In the genomic region with DNA sequence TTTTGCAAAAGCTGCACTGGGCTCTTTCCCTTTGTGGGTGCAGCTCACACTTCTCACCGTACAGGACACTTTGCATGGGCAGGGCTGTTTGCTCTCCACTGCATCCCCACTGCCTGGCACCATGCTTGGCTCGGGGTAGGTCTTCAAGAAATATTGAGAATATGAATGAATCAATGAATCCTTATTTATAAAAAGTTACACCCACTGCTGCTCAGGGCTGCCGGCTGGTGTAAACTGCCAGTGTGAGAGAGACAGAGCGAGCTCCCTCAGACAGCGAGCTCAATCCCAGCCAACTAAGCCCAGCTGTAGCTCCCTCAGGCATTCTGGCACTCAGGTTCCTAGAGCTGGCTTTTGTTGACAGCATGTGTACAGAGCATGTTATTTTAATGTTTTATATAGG, we compare ENCODE assay signal across 2 cellular contexts.
TF ChIP-seq lines count a peak whose summit lies in the region.

No MANE protein-coding gene starts in this region.

TF ChIP-seq in SK-N-SH, 30 proteins besides CTCF, POLR2A, EP300 and RAD21 (continued from another document):
- no peak for TF ChIP-seq ZBTB33 (IDR thresholded peaks at IDR 0.05; ENCODE audit: borderline replicate concordance, low read depth)
- TF ChIP-seq, protein P1, sequence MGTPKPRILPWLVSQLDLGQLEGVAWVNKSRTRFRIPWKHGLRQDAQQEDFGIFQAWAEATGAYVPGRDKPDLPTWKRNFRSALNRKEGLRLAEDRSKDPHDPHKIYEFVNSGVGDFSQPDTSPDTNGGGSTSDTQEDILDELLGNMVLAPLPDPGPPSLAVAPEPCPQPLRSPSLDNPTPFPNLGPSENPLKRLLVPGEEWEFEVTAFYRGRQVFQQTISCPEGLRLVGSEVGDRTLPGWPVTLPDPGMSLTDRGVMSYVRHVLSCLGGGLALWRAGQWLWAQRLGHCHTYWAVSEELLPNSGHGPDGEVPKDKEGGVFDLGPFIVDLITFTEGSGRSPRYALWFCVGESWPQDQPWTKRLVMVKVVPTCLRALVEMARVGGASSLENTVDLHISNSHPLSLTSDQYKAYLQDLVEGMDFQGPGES (IDR thresholded peaks at IDR 0.05; ENCODE audit: low read depth, low read length): no peak
- no peak for TF ChIP-seq GATA2 (CRISPR knock-in tag; IDR thresholded peaks at IDR 0.05)
- TF ChIP-seq POLR2AphosphoS5 (IDR thresholded peaks at IDR 0.05; ENCODE audit: low read depth, low read length): no peak
- TF ChIP-seq, protein P2, sequence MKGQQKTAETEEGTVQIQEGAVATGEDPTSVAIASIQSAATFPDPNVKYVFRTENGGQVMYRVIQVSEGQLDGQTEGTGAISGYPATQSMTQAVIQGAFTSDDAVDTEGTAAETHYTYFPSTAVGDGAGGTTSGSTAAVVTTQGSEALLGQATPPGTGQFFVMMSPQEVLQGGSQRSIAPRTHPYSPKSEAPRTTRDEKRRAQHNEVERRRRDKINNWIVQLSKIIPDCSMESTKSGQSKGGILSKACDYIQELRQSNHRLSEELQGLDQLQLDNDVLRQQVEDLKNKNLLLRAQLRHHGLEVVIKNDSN (IDR thresholded peaks at IDR 0.05; ENCODE audit: borderline replicate concordance, low read depth): no peak
- no peak for TF ChIP-seq FOSL2 (IDR thresholded peaks at IDR 0.05; ENCODE audit: borderline replicate concordance, low read depth)
- TF ChIP-seq SMC3 (IDR thresholded peaks at IDR 0.05; ENCODE audit: low read depth, low read length): no peak
- TF ChIP-seq, protein P3, sequence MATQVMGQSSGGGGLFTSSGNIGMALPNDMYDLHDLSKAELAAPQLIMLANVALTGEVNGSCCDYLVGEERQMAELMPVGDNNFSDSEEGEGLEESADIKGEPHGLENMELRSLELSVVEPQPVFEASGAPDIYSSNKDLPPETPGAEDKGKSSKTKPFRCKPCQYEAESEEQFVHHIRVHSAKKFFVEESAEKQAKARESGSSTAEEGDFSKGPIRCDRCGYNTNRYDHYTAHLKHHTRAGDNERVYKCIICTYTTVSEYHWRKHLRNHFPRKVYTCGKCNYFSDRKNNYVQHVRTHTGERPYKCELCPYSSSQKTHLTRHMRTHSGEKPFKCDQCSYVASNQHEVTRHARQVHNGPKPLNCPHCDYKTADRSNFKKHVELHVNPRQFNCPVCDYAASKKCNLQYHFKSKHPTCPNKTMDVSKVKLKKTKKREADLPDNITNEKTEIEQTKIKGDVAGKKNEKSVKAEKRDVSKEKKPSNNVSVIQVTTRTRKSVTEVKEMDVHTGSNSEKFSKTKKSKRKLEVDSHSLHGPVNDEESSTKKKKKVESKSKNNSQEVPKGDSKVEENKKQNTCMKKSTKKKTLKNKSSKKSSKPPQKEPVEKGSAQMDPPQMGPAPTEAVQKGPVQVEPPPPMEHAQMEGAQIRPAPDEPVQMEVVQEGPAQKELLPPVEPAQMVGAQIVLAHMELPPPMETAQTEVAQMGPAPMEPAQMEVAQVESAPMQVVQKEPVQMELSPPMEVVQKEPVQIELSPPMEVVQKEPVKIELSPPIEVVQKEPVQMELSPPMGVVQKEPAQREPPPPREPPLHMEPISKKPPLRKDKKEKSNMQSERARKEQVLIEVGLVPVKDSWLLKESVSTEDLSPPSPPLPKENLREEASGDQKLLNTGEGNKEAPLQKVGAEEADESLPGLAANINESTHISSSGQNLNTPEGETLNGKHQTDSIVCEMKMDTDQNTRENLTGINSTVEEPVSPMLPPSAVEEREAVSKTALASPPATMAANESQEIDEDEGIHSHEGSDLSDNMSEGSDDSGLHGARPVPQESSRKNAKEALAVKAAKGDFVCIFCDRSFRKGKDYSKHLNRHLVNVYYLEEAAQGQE (IDR thresholded peaks at IDR 0.05; ENCODE audit: low read depth, low read length): no peak
- TF ChIP-seq RCOR1 (IDR thresholded peaks at IDR 0.05; ENCODE audit: low read length): no peak
- TF ChIP-seq TEAD4 (IDR thresholded peaks at IDR 0.05; ENCODE audit: borderline replicate concordance, insufficient read depth): no peak
- TF ChIP-seq, protein P4, sequence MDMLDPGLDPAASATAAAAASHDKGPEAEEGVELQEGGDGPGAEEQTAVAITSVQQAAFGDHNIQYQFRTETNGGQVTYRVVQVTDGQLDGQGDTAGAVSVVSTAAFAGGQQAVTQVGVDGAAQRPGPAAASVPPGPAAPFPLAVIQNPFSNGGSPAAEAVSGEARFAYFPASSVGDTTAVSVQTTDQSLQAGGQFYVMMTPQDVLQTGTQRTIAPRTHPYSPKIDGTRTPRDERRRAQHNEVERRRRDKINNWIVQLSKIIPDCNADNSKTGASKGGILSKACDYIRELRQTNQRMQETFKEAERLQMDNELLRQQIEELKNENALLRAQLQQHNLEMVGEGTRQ (IDR thresholded peaks at IDR 0.05; ENCODE audit: borderline replicate concordance, low read depth, low read length): no peak
- no peak for TF ChIP-seq SIN3A (IDR thresholded peaks at IDR 0.05; ENCODE audit: borderline replicate concordance, low read depth, low read length)
- TF ChIP-seq TAF1 (IDR thresholded peaks at IDR 0.05; ENCODE audit: borderline replicate concordance, low read depth, low read length): no peak

TF ChIP-seq in SK-N-SH treated with all-trans-retinoic acid at 6 μM for 48 hours, 23 proteins besides CTCF, POLR2A, EP300 and RAD21 (continued from another document):
- TF ChIP-seq, protein P5, sequence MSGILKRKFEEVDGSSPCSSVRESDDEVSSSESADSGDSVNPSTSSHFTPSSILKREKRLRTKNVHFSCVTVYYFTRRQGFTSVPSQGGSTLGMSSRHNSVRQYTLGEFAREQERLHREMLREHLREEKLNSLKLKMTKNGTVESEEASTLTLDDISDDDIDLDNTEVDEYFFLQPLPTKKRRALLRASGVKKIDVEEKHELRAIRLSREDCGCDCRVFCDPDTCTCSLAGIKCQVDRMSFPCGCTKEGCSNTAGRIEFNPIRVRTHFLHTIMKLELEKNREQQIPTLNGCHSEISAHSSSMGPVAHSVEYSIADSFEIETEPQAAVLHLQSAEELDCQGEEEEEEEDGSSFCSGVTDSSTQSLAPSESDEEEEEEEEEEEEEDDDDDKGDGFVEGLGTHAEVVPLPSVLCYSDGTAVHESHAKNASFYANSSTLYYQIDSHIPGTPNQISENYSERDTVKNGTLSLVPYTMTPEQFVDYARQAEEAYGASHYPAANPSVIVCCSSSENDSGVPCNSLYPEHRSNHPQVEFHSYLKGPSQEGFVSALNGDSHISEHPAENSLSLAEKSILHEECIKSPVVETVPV (CRISPR knock-in tag; IDR thresholded peaks at IDR 0.05): no peak
- TF ChIP-seq GLIS3 (CRISPR knock-in tag; IDR thresholded peaks at IDR 0.05): no peak
- TF ChIP-seq ZFP30 (CRISPR knock-in tag; IDR thresholded peaks at IDR 0.05): no peak
- no peak for TF ChIP-seq OSR1 (CRISPR knock-in tag; IDR thresholded peaks at IDR 0.05)
- TF ChIP-seq ZFP3 (CRISPR knock-in tag; IDR thresholded peaks at IDR 0.05): no peak
- no peak for TF ChIP-seq ZNF565 (CRISPR knock-in tag; conservative IDR thresholded peaks at IDR 0.05; ENCODE audit: low read depth)
- no peak for TF ChIP-seq RARB (CRISPR knock-in tag; IDR thresholded peaks at IDR 0.05)
- no peak for TF ChIP-seq TCF4 (CRISPR knock-in tag; IDR thresholded peaks at IDR 0.05; ENCODE audit: borderline replicate concordance)
- TF ChIP-seq SNAI2 (CRISPR knock-in tag; IDR thresholded peaks at IDR 0.05): no peak
- no peak for TF ChIP-seq ZC3H10 (CRISPR knock-in tag; IDR thresholded peaks at IDR 0.05)
- TF ChIP-seq ZNF70 (CRISPR knock-in tag; IDR thresholded peaks at IDR 0.05): no peak
